Comparison of ENCODE assay signal across 11 cellular contexts in the genomic region with DNA sequence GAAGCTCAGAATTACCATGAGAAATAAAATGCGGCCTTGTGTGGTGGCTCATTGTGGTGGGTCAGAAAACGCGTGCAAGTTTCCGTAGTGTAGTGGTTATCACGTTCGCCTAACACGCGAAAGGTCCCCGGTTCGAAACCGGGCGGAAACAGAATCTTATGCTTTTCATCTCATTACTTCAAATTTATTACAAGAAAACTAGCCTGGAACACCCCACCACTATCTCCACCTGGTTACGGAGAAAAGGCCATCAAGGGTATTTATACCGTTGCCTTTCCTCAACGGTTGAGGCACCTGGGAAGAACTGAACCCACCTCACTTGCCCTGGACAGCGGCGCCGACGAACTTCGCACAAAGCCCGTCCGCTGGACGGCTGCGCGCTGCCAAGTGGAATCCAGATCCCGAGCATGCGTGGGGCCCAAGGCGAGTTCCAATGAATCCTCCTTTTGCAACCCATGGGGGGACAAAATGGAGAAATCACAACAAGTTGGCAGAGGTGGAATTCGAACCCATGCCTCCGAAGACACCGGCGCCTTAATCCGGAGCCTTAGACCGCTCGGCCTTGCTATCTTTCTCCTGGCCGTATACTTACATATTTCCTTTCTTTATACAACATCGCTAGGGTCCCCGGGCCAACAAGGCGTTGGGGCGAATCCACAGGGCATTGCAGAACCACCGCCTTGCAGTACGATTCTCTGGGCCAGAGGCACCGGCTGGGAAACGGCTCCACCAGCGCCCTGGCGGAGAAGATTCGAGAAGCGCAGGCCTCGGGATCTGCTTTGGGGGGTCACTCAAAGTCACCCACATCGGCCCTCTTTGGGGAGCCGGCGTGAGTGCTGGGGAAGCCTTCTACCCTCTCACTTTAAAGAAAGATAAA. TPM values are rescaled to one million over a fixed set of nuclear protein-coding genes. Genes with fewer than 3 reads are reported as not detected.
DNase-seq lines count a peak whose midpoint lies in the region; ATAC-seq and TF ChIP-seq lines count a peak whose summit lies in the region.
"Had no signal": no experiment of that assay in that cellular context is flagged by ENCODE, and none has a peak within 500 bp of the region (broad histone marks: within the 10 kb centered on the region; RNA-seq: fewer than 3 reads in every experiment).

No MANE protein-coding gene starts in this region.

- intact Hi-C loops in CD14-positive monocyte (cut with micrococcal nuclease), result no loop called here
- intact Hi-C loops in activated T-helper 2 cell treated with anti-CD3 and anti-CD28 coated beads, Interferon-gamma antibody, Interleukin-2, Interleukin-4, amounts not matched to agents 10 μg/mL and 5 μg/mL and 100 μg/mL, durations not matched to agents 14 hours and 24 hours and 36 hours (cut with micrococcal nuclease), result loop anchor here (5.0 kb wide), 1 partner anchor 112 kb away; no protein-coding TSS in a partner anchor
- intact Hi-C loops in uterus (cut with DNase I; ENCODE audit: low total_unique reads), result no loop called here

- H3K4me3 Mint-ChIP-seq in CD14-positive monocyte (peak overlapping the region; percentile 71 to 96), H9 (peak overlapping the region; percentile 81 to 95), memory B cell (no peak overlapping the region)
- peak overlapping the region; percentile 70 for H3K4me3 Mint-ChIP-seq in activated T-helper 2 cell treated with anti-CD3 and anti-CD28 coated beads, Interferon-gamma antibody, Interleukin-2, Interleukin-4, amounts not matched to agents 10 μg/mL and 5 μg/mL and 100 μg/mL, durations not matched to agents 14 hours and 24 hours and 36 hours (ENCODE audit: low read depth)

- no peak overlapping the region for H3K27ac ChIP-seq in H9 (ENCODE audit: insufficient read length, low read depth, low read length)
- no peak overlapping the region for H3K27ac ChIP-seq in uterus
- H3K27ac ChIP-seq: epithelial cell of prostate had no signal

- no peaks in the 10 kb centered on the region for H3K27me3 ChIP-seq in H9 (ENCODE audit: insufficient read depth, low read length)
- peaks cover 8 to 27% of the 10 kb centered on the region in 2 donors for H3K27me3 ChIP-seq in uterus

- H3K9me3 ChIP-seq in H9 (ENCODE audit: control insufficient read depth, low read depth, low read length) (no peaks in the 10 kb centered on the region), uterus (no peaks in the 10 kb centered on the region)

- no CpG with 5 or more reads among the region's 52 CpGs for WGBS in H9 (ENCODE audit: extremely low coverage, insufficient read length, low lambda C conversion rate)

- no peak overlapping the region for H3K23ac ChIP-seq in H9 (ENCODE audit: insufficient read length, low read depth, low read length)

- no peak overlapping the region for H2BK120ac ChIP-seq in H9 (ENCODE audit: low read depth, low read length, poor library complexity, severe bottlenecking)

- peaks cover 4 to 5% of the 10 kb centered on the region in 2 donors for H3K36me3 Mint-ChIP-seq in CD14-positive monocyte
- no peaks in the 10 kb centered on the region; a peak in 1 of 7 replicates for H3K36me3 Mint-ChIP-seq in H9 (ENCODE audit: insufficient read depth in 1 of 3, low read depth in 3 of 3)
- no peaks in the 10 kb centered on the region for H3K36me3 Mint-ChIP-seq in activated T-helper 2 cell treated with anti-CD3 and anti-CD28 coated beads, Interferon-gamma antibody, Interleukin-2, Interleukin-4, amounts not matched to agents 10 μg/mL and 5 μg/mL and 100 μg/mL, durations not matched to agents 14 hours and 24 hours and 36 hours (ENCODE audit: low read depth)
- peaks cover 2% of the 10 kb centered on the region for H3K36me3 Mint-ChIP-seq in memory B cell

- no peak overlapping the region for H4K5ac ChIP-seq in H9 (ENCODE audit: insufficient read length, low read depth, low read length)

- no peak for ATAC-seq in memory B cell (ENCODE audit: low read depth)
- ATAC-seq in GM19035 (IDR thresholded peaks at IDR 0.05; ENCODE audit: unreplicated experiment), result no peak
- no peak for ATAC-seq in HG03460 (IDR thresholded peaks at IDR 0.05; ENCODE audit: unreplicated experiment)

- H3K9ac ChIP-seq in H9 (ENCODE audit: extremely low read depth, insufficient read length, low read length), result no peak overlapping the region

- peaks cover 3% of the 10 kb centered on the region; the same call in 1 of the 2 replicates for H3K4me1 ChIP-seq in H9 (ENCODE audit: insufficient read depth, low read length)
- H3K4me1 ChIP-seq in uterus, result peaks cover 0 to 4% of the 10 kb centered on the region in 2 donors

- H3K27me3 Mint-ChIP-seq in CD14-positive monocyte (ENCODE audit: low read depth in 3 of 3), result peaks cover 57 to 64% (median 62%) of the 10 kb centered on the region in 3 donors
- H3K27me3 Mint-ChIP-seq in H9 (ENCODE audit: low read depth), result peaks cover 40% of the 10 kb centered on the region
- peaks cover 15% of the 10 kb centered on the region for H3K27me3 Mint-ChIP-seq in activated T-helper 2 cell treated with anti-CD3 and anti-CD28 coated beads, Interferon-gamma antibody, Interleukin-2, Interleukin-4, amounts not matched to agents 10 μg/mL and 5 μg/mL and 100 μg/mL, durations not matched to agents 14 hours and 24 hours and 36 hours (ENCODE audit: low read depth)
- H3K27me3 Mint-ChIP-seq in memory B cell, result peaks cover 20% of the 10 kb centered on the region

- H2BK15ac ChIP-seq in H9 (ENCODE audit: low read depth, low read length), result no peak overlapping the region

- no peaks in the 10 kb centered on the region for H4K20me1 ChIP-seq in H9 (ENCODE audit: control insufficient read depth, insufficient read depth, insufficient read length)

- H3T11ph ChIP-seq in H9 (ENCODE audit: low read length), result no peak overlapping the region

- no peak overlapping the region for H3K18ac ChIP-seq in H9 (ENCODE audit: insufficient read length, low read depth, low read length)

- no peak overlapping the region for H2BK5ac ChIP-seq in H9 (ENCODE audit: insufficient read length, low read length)

- no peak overlapping the region for H3K56ac ChIP-seq in H9 (ENCODE audit: insufficient read length, low read depth, low read length)

- H2AK5ac ChIP-seq in H9 (ENCODE audit: insufficient read length, low read length), result no peak overlapping the region

- TF ChIP-seq CTCF in CD14-positive monocyte (IDR thresholded peaks at IDR 0.05) (no peak), H9 (conservative IDR thresholded peaks at IDR 0.05) (no peak), uterus (IDR thresholded peaks at IDR 0.05) (no peak)

- H3K36me3 ChIP-seq in uterus, result no peaks in the 10 kb centered on the region

- H3K4me1 Mint-ChIP-seq in CD14-positive monocyte, result peaks cover 23% of the 10 kb centered on the region
- H3K4me1 Mint-ChIP-seq in H9, result peaks cover 29 to 38% of the 10 kb centered on the region in 2 experiments
- peaks cover 49% of the 10 kb centered on the region for H3K4me1 Mint-ChIP-seq in activated T-helper 2 cell treated with anti-CD3 and anti-CD28 coated beads, Interferon-gamma antibody, Interleukin-2, Interleukin-4, amounts not matched to agents 10 μg/mL and 5 μg/mL and 100 μg/mL, durations not matched to agents 14 hours and 24 hours and 36 hours (ENCODE audit: low read depth)
- H3K4me1 Mint-ChIP-seq in memory B cell, result peaks cover 23% of the 10 kb centered on the region

- peak overlapping the region; percentile 70 for H3K4me2 ChIP-seq in H9 (ENCODE audit: insufficient read depth, insufficient read length, low read length)

- H3K79me1 ChIP-seq in H9 (ENCODE audit: insufficient read depth, low read depth, low read length, poor library complexity, severe bottlenecking), result no peaks in the 10 kb centered on the region

- no peak overlapping the region for H3K4me3 ChIP-seq in uterus

- H3K27ac Mint-ChIP-seq in CD14-positive monocyte, result peak overlapping the region in 1 of 7 donors; percentile 80
- peak overlapping the region in 2 of 3 experiments; percentile 34 to 74; a peak in 2 of 7 replicates for H3K27ac Mint-ChIP-seq in H9
- peak overlapping the region; percentile 94 for H3K27ac Mint-ChIP-seq in activated T-helper 2 cell treated with anti-CD3 and anti-CD28 coated beads, Interferon-gamma antibody, Interleukin-2, Interleukin-4, amounts not matched to agents 10 μg/mL and 5 μg/mL and 100 μg/mL, durations not matched to agents 14 hours and 24 hours and 36 hours
- peak overlapping the region; percentile 3 for H3K27ac Mint-ChIP-seq in memory B cell

- peaks cover 15% of the 10 kb centered on the region for H3K23me2 ChIP-seq in H9 (ENCODE audit: insufficient read length, low read depth, low read length, poor library complexity, severe bottlenecking)

- no peak overlapping the region for H3K14ac ChIP-seq in H9 (ENCODE audit: insufficient read depth, low read length)

- peaks cover 2 to 25% (median 11%) of the 10 kb centered on the region in 7 donors for H3K9me3 Mint-ChIP-seq in CD14-positive monocyte
- no peaks in the 10 kb centered on the region; a peak in 3 of 5 replicates for H3K9me3 Mint-ChIP-seq in H9
- H3K9me3 Mint-ChIP-seq in activated T-helper 2 cell treated with anti-CD3 and anti-CD28 coated beads, Interferon-gamma antibody, Interleukin-2, Interleukin-4, amounts not matched to agents 10 μg/mL and 5 μg/mL and 100 μg/mL, durations not matched to agents 14 hours and 24 hours and 36 hours, result no peaks in the 10 kb centered on the region
- peaks cover 9% of the 10 kb centered on the region for H3K9me3 Mint-ChIP-seq in memory B cell

- no peak overlapping the region for H4K8ac ChIP-seq in H9 (replicated peaks; ENCODE audit: insufficient read length, low read depth, low read length)

- no peak for TF ChIP-seq POLR2A in uterus (IDR thresholded peaks at IDR 0.05)

- H3K79me2 ChIP-seq in H9 (ENCODE audit: insufficient read depth, low read length), result no peaks in the 10 kb centered on the region

- H2BK20ac ChIP-seq in H9 (ENCODE audit: low read depth, low read length, poor library complexity, severe bottlenecking), result no peak overlapping the region

- no peak overlapping the region for H2BK12ac ChIP-seq in H9 (ENCODE audit: insufficient read length, low read depth, low read length)

- H3K4ac ChIP-seq in H9 (ENCODE audit: low read depth, low read length), result no peak overlapping the region

- H4K91ac ChIP-seq in H9 (ENCODE audit: insufficient read length, low read depth, low read length), result no peak overlapping the region

- no peak for DNase-seq in CD14-positive monocyte (ENCODE audit: low spot score)
- DNase-seq in H9, result no peak
- DNase-seq in activated T-helper 2 cell treated with anti-CD3 and anti-CD28 coated beads, Interferon-gamma antibody, Interleukin-2, Interleukin-4, amounts not matched to agents 10 μg/mL and 5 μg/mL and 100 μg/mL, durations not matched to agents 14 hours and 24 hours and 36 hours (ENCODE audit: low spot score), result no peak
- DNase-seq in memory B cell (ENCODE audit: low spot score in 2 of 2), result no peak
- DNase-seq in uterus, result no peak
- DNase-seq in RKO (ENCODE audit: low spot score), result no peak
- DNase-seq: DND-41 had no signal

- H2AFZ ChIP-seq in H9 (ENCODE audit: low read length), result no peak overlapping the region

RNA-seq across cellular contexts. Expression of a gene that starts 16.9 kb away (rescaled TPM):
- not detected for polyA plus RNA-seq in CD14-positive monocyte
- not detected in 2 replicates for total RNA-seq in H9 (2021)
- total RNA-seq in activated T-helper 2 cell treated with anti-CD3 and anti-CD28 coated beads, Interferon-gamma antibody, Interleukin-2, Interleukin-4, amounts not matched to agents 10 μg/mL and 5 μg/mL and 100 μg/mL, durations not matched to agents 14 hours and 24 hours and 36 hours, result not detected in 2 replicates
- total RNA-seq in uterus, result not detected
- total RNA-seq: mononuclear cell had no signal

RNA-seq across cellular contexts. Expression of a gene that starts 33.3 kb away (rescaled TPM):
- not detected for polyA plus RNA-seq in CD14-positive monocyte
- total RNA-seq in H9 (2021) (not detected in 2 replicates), uterus (not detected)
- total RNA-seq in activated T-helper 2 cell treated with anti-CD3 and anti-CD28 coated beads, Interferon-gamma antibody, Interleukin-2, Interleukin-4, amounts not matched to agents 10 μg/mL and 5 μg/mL and 100 μg/mL, durations not matched to agents 14 hours and 24 hours and 36 hours, result not detected in 2 replicates
- total RNA-seq: mononuclear cell had no signal

RNA-seq across cellular contexts. Expression of a gene that starts 40.7 kb away (rescaled TPM):
- 10 to 100 TPM; 10.3 to 12.8 TPM for polyA plus RNA-seq in CD14-positive monocyte
- not detected in 2 replicates for total RNA-seq in H9 (2021)
- 3.9 and 4.8 TPM in 2 replicates for total RNA-seq in activated T-helper 2 cell treated with anti-CD3 and anti-CD28 coated beads, Interferon-gamma antibody, Interleukin-2, Interleukin-4, amounts not matched to agents 10 μg/mL and 5 μg/mL and 100 μg/mL, durations not matched to agents 14 hours and 24 hours and 36 hours
- total RNA-seq in uterus, result 1 to 10 TPM; 1.2 to 7.7 (median 1.6) TPM

RNA-seq across cellular contexts. Expression of a gene that starts 58.8 kb away (rescaled TPM):
- polyA plus RNA-seq in CD14-positive monocyte, result under 1 TPM; 0.12 to 0.24 TPM
- 33.5 and 34.2 TPM in 2 replicates for total RNA-seq in H9 (2021)
- total RNA-seq in activated T-helper 2 cell treated with anti-CD3 and anti-CD28 coated beads, Interferon-gamma antibody, Interleukin-2, Interleukin-4, amounts not matched to agents 10 μg/mL and 5 μg/mL and 100 μg/mL, durations not matched to agents 14 hours and 24 hours and 36 hours, result 32.2 and 33.0 TPM in 2 replicates
- total RNA-seq in uterus, result 10 to 100 TPM in 2 of 4 donors, 1 to 10 TPM in 2; 4.7 to 18.8 (median 12.2) TPM
